ENCODE assay signal across 1 cellular context in the genomic region with DNA sequence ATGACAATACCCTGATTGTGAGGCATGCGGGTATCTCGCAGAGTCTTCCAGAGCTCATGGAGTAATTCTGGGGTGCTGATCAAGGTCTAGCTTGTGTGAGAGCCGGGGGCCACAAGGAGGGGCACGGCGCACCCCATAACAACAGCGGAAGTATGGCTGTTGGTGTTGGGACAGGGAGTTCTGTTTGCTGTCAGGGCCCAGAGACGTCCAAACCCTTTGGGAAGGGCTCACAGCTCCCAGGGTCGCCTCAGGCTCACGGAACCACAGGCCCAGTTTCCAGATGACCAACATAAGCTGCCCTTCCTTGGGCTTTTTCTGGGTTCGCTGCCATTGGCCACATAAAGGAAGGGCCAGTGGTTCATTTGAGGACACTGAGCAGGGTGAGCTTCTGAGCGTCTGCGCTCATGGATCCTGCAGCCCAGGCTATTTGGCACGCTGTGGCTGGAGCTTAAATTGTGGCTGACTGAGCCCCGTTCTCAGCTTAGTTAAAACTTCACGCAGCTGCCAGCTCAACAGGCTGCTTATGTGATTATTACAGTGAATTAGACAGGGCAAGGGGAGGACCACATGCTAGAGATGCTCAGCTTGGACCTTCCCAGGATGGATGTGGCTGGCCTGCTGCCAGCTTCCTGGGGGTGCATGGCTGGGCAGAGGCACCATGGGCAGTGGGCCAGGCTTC.
A peak's percentile ranks its signal among the peaks of the same experiment; 100 is the strongest.
TF ChIP-seq lines count a peak whose summit lies in the region.

No MANE protein-coding gene starts in this region.

TF ChIP-seq in HEK293, 187 proteins besides CTCF, POLR2A, EP300 and RAD21 (continued from another document):
- TF ChIP-seq ZNF121 (tag by site-specific recombination; IDR thresholded peaks at IDR 0.05) (no peak), ZNF544 (tag by site-specific recombination; IDR thresholded peaks at IDR 0.05) (no peak), ZNF529 (tag by site-specific recombination; IDR thresholded peaks at IDR 0.05; ENCODE audit: insufficient replicate concordance) (no peak), ZNF473 (tag by site-specific recombination; IDR thresholded peaks at IDR 0.05) (no peak), GLIS2 (tag by site-specific recombination; IDR thresholded peaks at IDR 0.05) (peak; percentile 19; the same call in 1 of the 2 replicates), ZNF658 (tag by site-specific recombination; IDR thresholded peaks at IDR 0.05) (no peak), ZNF366 (tag by site-specific recombination; conservative IDR thresholded peaks at IDR 0.05) (no peak), KLF8 (tag by site-specific recombination; IDR thresholded peaks at IDR 0.05) (no peak), ZFP69B (tag by site-specific recombination; IDR thresholded peaks at IDR 0.05) (no peak), ZNF585B (tag by site-specific recombination; IDR thresholded peaks at IDR 0.05) (no peak)
- TF ChIP-seq, protein P1, sequence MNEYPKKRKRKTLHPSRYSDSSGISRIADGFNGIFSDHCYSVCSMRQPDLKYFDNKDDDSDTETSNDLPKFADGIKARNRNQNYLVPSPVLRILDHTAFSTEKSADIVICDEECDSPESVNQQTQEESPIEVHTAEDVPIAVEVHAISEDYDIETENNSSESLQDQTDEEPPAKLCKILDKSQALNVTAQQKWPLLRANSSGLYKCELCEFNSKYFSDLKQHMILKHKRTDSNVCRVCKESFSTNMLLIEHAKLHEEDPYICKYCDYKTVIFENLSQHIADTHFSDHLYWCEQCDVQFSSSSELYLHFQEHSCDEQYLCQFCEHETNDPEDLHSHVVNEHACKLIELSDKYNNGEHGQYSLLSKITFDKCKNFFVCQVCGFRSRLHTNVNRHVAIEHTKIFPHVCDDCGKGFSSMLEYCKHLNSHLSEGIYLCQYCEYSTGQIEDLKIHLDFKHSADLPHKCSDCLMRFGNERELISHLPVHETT (tag by site-specific recombination; IDR thresholded peaks at IDR 0.05) = no peak
TF ChIP-seq in HEK293: peak in this region for 3.
